ENCODE assay signal across 18 cellular contexts in the genomic region with DNA sequence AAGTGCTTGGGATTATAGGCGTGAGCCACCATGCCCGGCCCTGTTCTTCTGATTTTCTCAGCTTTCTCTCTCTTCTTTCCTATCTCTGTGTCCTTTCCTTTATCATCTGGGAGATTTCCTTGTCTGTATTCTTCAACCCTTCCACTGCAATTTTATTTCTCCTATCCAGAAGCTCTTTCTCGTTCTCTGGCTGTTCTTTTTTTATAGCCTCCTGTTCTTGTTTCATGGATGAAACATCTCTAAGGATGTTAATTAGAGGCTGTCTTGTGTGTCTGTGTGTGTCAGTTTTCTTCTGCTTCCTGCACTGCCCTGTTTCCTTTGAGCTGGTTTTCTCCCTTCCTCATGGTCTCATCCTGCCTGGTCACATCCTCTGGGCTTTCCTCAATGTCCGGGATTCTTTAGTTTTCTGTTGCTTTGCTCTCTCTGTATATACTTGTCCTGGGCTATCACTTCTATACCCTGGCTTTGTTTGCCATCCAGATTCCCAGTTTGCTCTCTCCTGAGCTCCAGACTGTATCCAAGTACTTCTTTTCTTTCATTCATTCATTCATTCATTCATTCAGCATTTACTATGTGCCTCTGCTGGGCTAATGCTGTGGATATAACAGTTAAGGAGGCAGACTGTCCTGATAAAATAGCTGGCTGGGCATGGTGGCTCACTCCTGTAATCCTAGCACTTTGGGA. TPM values are rescaled to one million over a fixed set of nuclear protein-coding genes. Genes with fewer than 3 reads are reported as not detected.
A peak's percentile ranks its signal among the peaks of the same experiment; 100 is the strongest.
DNase-seq lines count a peak whose midpoint lies in the region; ATAC-seq and TF ChIP-seq lines count a peak whose summit lies in the region.
"Had no signal": no experiment of that assay in that cellular context is flagged by ENCODE, and none has a peak within 500 bp of the region (broad histone marks: within the 10 kb centered on the region; RNA-seq: fewer than 3 reads in every experiment).

No MANE protein-coding gene starts in this region.

- H3K9me3 ChIP-seq in Caco-2 = no peaks in the 10 kb centered on the region
- H3K9me3 ChIP-seq: thyroid gland had no signal

- H3K4me1 ChIP-seq in Caco-2 = no peaks in the 10 kb centered on the region
- H3K4me1 ChIP-seq: thyroid gland had no signal

- H3K9me3 Mint-ChIP-seq in activated CD8-positive, alpha-beta memory T cell treated with anti-CD3 and anti-CD28 coated beads, Interleukin-2, amount 10 ng/mL, durations not matched to agents 7 days and 5 days (ENCODE audit: low read depth) = peaks cover 5% of the 10 kb centered on the region
- no peaks in the 10 kb centered on the region for H3K9me3 Mint-ChIP-seq in Caco-2 (ENCODE audit: unreplicated experiment)
- no peaks in the 10 kb centered on the region for H3K9me3 Mint-ChIP-seq in activated naive CD8-positive, alpha-beta T cell (ENCODE audit: low read depth)
- H3K9me3 Mint-ChIP-seq in naive thymus-derived CD8-positive, alpha-beta T cell = peaks cover 0 to 10% (median 2%) of the 10 kb centered on the region in 9 donors
- H3K9me3 Mint-ChIP-seq: GM23338 had no signal

- H3K27me3 ChIP-seq in Caco-2 (replicated peaks; ENCODE audit: control insufficient read depth, insufficient read depth, low read length) = no peaks in the 10 kb centered on the region
- H3K27me3 ChIP-seq: thyroid gland had no signal

- no peak for TF ChIP-seq CTCF in Caco-2 (IDR thresholded peaks at IDR 0.05; ENCODE audit: insufficient read depth in 1 of 2, low read depth in 1 of 2, low read length in 1 of 2, severe bottlenecking in 1 of 2, unreplicated experiment in 1 of 2)

- no peak for DNase-seq in activated CD8-positive, alpha-beta memory T cell treated with anti-CD3 and anti-CD28 coated beads, Interleukin-2, amount 10 ng/mL, durations not matched to agents 7 days and 5 days
- no peak for DNase-seq in activated CD8-positive, alpha-beta memory T cell treated with anti-CD3 and anti-CD28 coated beads, Interleukin-2, amount 50 U/mL, for 4 hours
- no peak for DNase-seq in Caco-2
- DNase-seq in naive thymus-derived CD8-positive, alpha-beta T cell = no peak
- no peak for DNase-seq in midbrain (lab: John Stamatoyannopoulos, UW)
- DNase-seq in NCI-H345 treated with DMSO at 0.1 percent for 48 hours (lab: John Stamatoyannopoulos, UW; ENCODE audit: unreplicated experiment) = no peak
- no peak for DNase-seq in SHP77 (lab: John Stamatoyannopoulos, UW)
- DNase-seq: activated gamma-delta T cell, GDM1, KBM-7, mesenchymal stem cell, NCI-H1694, NCI-H2171 treated with DMSO at 0.1 percent for 48 hours, thyroid gland had no signal

- H3K4me3 ChIP-seq in Caco-2 (ENCODE audit: low read depth, low read length) = no peak overlapping the region
- H3K4me3 ChIP-seq: GM23338, thyroid gland had no signal

- no TSS peak for BruUV-seq in Caco-2 (replicated peaks; lab: Mats Ljungman, UMichigan)

- POLR2A ChIA-PET in Caco-2 (lab: Charles Lee) = no interaction called here
- POLR2A ChIA-PET in naive thymus-derived CD8-positive, alpha-beta T cell (lab: Charles Lee) = interaction anchor here (0.6 to 18.9 kb wide), 12 partner anchors 12 to 838 kb away, joined by 3 to 494 read pairs (median 5); partner anchors contain the start of genes ATXN2L, NFATC2IP and SPNS1

- H3K27me3 Mint-ChIP-seq in activated CD8-positive, alpha-beta memory T cell treated with anti-CD3 and anti-CD28 coated beads, Interleukin-2, amount 10 ng/mL, durations not matched to agents 7 days and 5 days = no peaks in the 10 kb centered on the region
- H3K27me3 Mint-ChIP-seq in Caco-2 (ENCODE audit: insufficient read depth, unreplicated experiment) = no peaks in the 10 kb centered on the region
- no peaks in the 10 kb centered on the region for H3K27me3 Mint-ChIP-seq in activated naive CD8-positive, alpha-beta T cell
- no peaks in the 10 kb centered on the region for H3K27me3 Mint-ChIP-seq in naive thymus-derived CD8-positive, alpha-beta T cell
- H3K27me3 Mint-ChIP-seq: stimulated activated memory B cell treated with anti-CD40 and anti-IgM and Interleukin-4, amounts not matched to agents 10 μg/mL and 1 μg/mL and 100 μg/mL, for 72 hours had no signal

- peak overlapping the region; percentile 92 for H3K27ac Mint-ChIP-seq in activated CD8-positive, alpha-beta memory T cell treated with anti-CD3 and anti-CD28 coated beads, Interleukin-2, amount 10 ng/mL, durations not matched to agents 7 days and 5 days
- H3K27ac Mint-ChIP-seq in Caco-2 (ENCODE audit: unreplicated experiment) = peak overlapping the region; percentile 2
- peak overlapping the region; percentile 98 for H3K27ac Mint-ChIP-seq in activated naive CD8-positive, alpha-beta T cell
- peak overlapping the region; percentile 93 to 100 (median 98) for H3K27ac Mint-ChIP-seq in naive thymus-derived CD8-positive, alpha-beta T cell
- H3K27ac Mint-ChIP-seq: GM23338; nephron; stimulated activated memory B cell treated with anti-CD40 and anti-IgM and Interleukin-4, amounts not matched to agents 10 μg/mL and 1 μg/mL and 100 μg/mL, for 72 hours had no signal

- H3K36me3 Mint-ChIP-seq in activated CD8-positive, alpha-beta memory T cell treated with anti-CD3 and anti-CD28 coated beads, Interleukin-2, amount 10 ng/mL, durations not matched to agents 7 days and 5 days = peaks cover 60% of the 10 kb centered on the region
- H3K36me3 Mint-ChIP-seq in Caco-2 (ENCODE audit: insufficient read depth, unreplicated experiment) = peaks cover 11% of the 10 kb centered on the region
- H3K36me3 Mint-ChIP-seq in activated naive CD8-positive, alpha-beta T cell = peaks cover 28% of the 10 kb centered on the region
- peaks cover 12 to 76% (median 35%) of the 10 kb centered on the region in 3 donors for H3K36me3 Mint-ChIP-seq in naive thymus-derived CD8-positive, alpha-beta T cell

- H3K4me3 Mint-ChIP-seq in activated CD8-positive, alpha-beta memory T cell treated with anti-CD3 and anti-CD28 coated beads, Interleukin-2, amount 10 ng/mL, durations not matched to agents 7 days and 5 days = peak overlapping the region; percentile 100
- H3K4me3 Mint-ChIP-seq in Caco-2 (ENCODE audit: unreplicated experiment) = no peak overlapping the region
- H3K4me3 Mint-ChIP-seq in activated naive CD8-positive, alpha-beta T cell = peak overlapping the region; percentile 89
- peak overlapping the region; percentile 93 to 100 (median 98) for H3K4me3 Mint-ChIP-seq in naive thymus-derived CD8-positive, alpha-beta T cell
- H3K4me3 Mint-ChIP-seq: GM23338; nephron; stimulated activated memory B cell treated with anti-CD40 and anti-IgM and Interleukin-4, amounts not matched to agents 10 μg/mL and 1 μg/mL and 100 μg/mL, for 72 hours had no signal

- CTCF ChIA-PET in activated CD8-positive, alpha-beta memory T cell treated with anti-CD3 and anti-CD28 coated beads, Interleukin-2, amount 10 ng/mL, durations not matched to agents 7 days and 5 days (lab: Charles Lee) = interaction anchor here (0.9 to 4.8 kb wide), 6 partner anchors 10 to 41 kb away, joined by 4 to 27 read pairs (median 8); no protein-coding TSS in a partner anchor
- CTCF ChIA-PET in Caco-2 (lab: Charles Lee) = no interaction called here

- no peak for ATAC-seq in activated CD8-positive, alpha-beta memory T cell treated with anti-CD3 and anti-CD28 coated beads, Interleukin-2, amount 10 ng/mL, durations not matched to agents 7 days and 5 days
- ATAC-seq in naive thymus-derived CD8-positive, alpha-beta T cell = no peak
- ATAC-seq: GM23338; stimulated activated memory B cell treated with anti-CD40 and anti-IgM and Interleukin-4, amounts not matched to agents 10 μg/mL and 1 μg/mL and 100 μg/mL, for 72 hours had no signal

- intact Hi-C loops in Caco-2 (cut with micrococcal nuclease; ENCODE audit: unreplicated experiment) = no loop called here

- no peaks in the 10 kb centered on the region; the same call in 1 of the 2 replicates for H3K36me3 ChIP-seq in Caco-2 (ENCODE audit: control insufficient read depth, insufficient read depth, low read length)

- H3K4me1 Mint-ChIP-seq in activated CD8-positive, alpha-beta memory T cell treated with anti-CD3 and anti-CD28 coated beads, Interleukin-2, amount 10 ng/mL, durations not matched to agents 7 days and 5 days = peaks cover 63% of the 10 kb centered on the region
- no peaks in the 10 kb centered on the region for H3K4me1 Mint-ChIP-seq in Caco-2 (ENCODE audit: low read depth, unreplicated experiment)
- H3K4me1 Mint-ChIP-seq in activated naive CD8-positive, alpha-beta T cell (ENCODE audit: low read depth) = peaks cover 57% of the 10 kb centered on the region
- peaks cover 50 to 74% (median 72%) of the 10 kb centered on the region in 4 donors for H3K4me1 Mint-ChIP-seq in naive thymus-derived CD8-positive, alpha-beta T cell
- H3K4me1 Mint-ChIP-seq: GM23338, nephron had no signal

RNA-seq across cellular contexts. Expression of gene LAT, which starts 2.5 kb away (rescaled TPM):
- 100 to 1,000 TPM; 200 to 236 TPM for total RNA-seq in activated CD8-positive, alpha-beta memory T cell treated with anti-CD3 and anti-CD28 coated beads, Interleukin-2, amount 10 ng/mL, durations not matched to agents 7 days and 5 days
- total RNA-seq in Caco-2 (2022) = 1.7 and 3.2 TPM in 2 replicates
- total RNA-seq in naive thymus-derived CD8-positive, alpha-beta T cell = 100 to 1,000 TPM; 352 to 353 TPM
- 100 to 1,000 TPM; 255 to 308 (median 288) TPM for polyA plus RNA-seq in naive thymus-derived CD8-positive, alpha-beta T cell

RNA-seq across cellular contexts. Expression of gene SPNS1, which starts 12.7 kb away (rescaled TPM):
- 10 to 100 TPM; 22.1 to 27.6 TPM for total RNA-seq in activated CD8-positive, alpha-beta memory T cell treated with anti-CD3 and anti-CD28 coated beads, Interleukin-2, amount 10 ng/mL, durations not matched to agents 7 days and 5 days
- total RNA-seq in Caco-2 (2022) = 55.3 and 61.3 TPM in 2 replicates
- 10 to 100 TPM; 38.1 to 45.0 TPM for total RNA-seq in naive thymus-derived CD8-positive, alpha-beta T cell
- 10 to 100 TPM; 12.7 to 29.7 (median 24.9) TPM for polyA plus RNA-seq in naive thymus-derived CD8-positive, alpha-beta T cell

RNA-seq across cellular contexts. Expression of gene NFATC2IP, which starts 36.6 kb away (rescaled TPM):
- total RNA-seq in activated CD8-positive, alpha-beta memory T cell treated with anti-CD3 and anti-CD28 coated beads, Interleukin-2, amount 10 ng/mL, durations not matched to agents 7 days and 5 days = 100 to 1,000 TPM; 120 to 133 TPM
- 50.6 and 58.2 TPM in 2 replicates for total RNA-seq in Caco-2 (2022)
- total RNA-seq in naive thymus-derived CD8-positive, alpha-beta T cell = 100 to 1,000 TPM; 112 to 116 TPM
- 10 to 100 TPM; 22.8 to 30.2 (median 28.7) TPM for polyA plus RNA-seq in naive thymus-derived CD8-positive, alpha-beta T cell

RNA-seq across cellular contexts. Expression of gene CD19, which starts 55.5 kb away (rescaled TPM):
- not detected for total RNA-seq in activated CD8-positive, alpha-beta memory T cell treated with anti-CD3 and anti-CD28 coated beads, Interleukin-2, amount 10 ng/mL, durations not matched to agents 7 days and 5 days
- total RNA-seq in Caco-2 (2022) = not detected in 2 replicates
- 1 to 10 TPM; 6.9 to 7.6 TPM for total RNA-seq in naive thymus-derived CD8-positive, alpha-beta T cell
- polyA plus RNA-seq in naive thymus-derived CD8-positive, alpha-beta T cell = under 1 TPM; 0.17 to 0.19 (median 0.19) TPM
- total RNA-seq: thyroid gland had no signal

Comparison
In these comparisons a context has a peak if more than half of its experiments do, and no peak if none do; other contexts are left out.
1. H3K27ac Mint-ChIP-seq: peak in every context shown above with its lines; median percentile 98 in activated naive CD8-positive, alpha-beta T cell; 98 in naive thymus-derived CD8-positive, alpha-beta T cell; 92 in activated CD8-positive, alpha-beta memory T cell treated with anti-CD3 and anti-CD28 coated beads, Interleukin-2, amount 10 ng/mL, durations not matched to agents 7 days and 5 days; 2 in Caco-2.
2. RNA of gene LAT, which starts 2.5 kb away (total RNA-seq): 352 to 353 TPM in naive thymus-derived CD8-positive, alpha-beta T cell and 200 to 236 TPM in activated CD8-positive, alpha-beta memory T cell treated with anti-CD3 and anti-CD28 coated beads, Interleukin-2, amount 10 ng/mL, durations not matched to agents 7 days and 5 days; 1.7 to 3.2 TPM in Caco-2; every median in the first group is over 10 times any median in the second.